Comparison of ENCODE assay signal across 35 cellular contexts in the genomic region with DNA sequence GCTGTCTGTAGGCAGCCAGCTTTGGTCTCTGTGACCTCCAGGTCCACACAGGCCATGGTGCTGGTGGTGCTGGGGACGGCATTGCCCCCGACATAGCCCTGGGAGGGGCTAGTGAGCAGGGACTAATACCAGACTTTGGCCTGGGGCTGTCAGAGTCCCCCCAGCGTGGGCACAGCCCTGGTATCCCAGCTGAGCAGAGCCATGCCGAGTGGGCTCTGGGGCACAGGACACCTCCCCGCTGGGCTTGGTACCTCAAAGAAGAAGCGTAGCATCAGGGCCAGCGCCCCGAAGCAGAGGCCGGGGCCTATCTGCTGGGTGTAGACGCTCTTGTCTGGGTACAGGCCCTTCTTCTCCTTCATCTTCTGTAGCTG. TPM values are rescaled to one million over a fixed set of nuclear protein-coding genes. Genes with fewer than 3 reads are reported as not detected.
"Had no signal": no experiment of that assay in that cellular context is flagged by ENCODE, and none has a peak within 500 bp of the region (broad histone marks: within the 10 kb centered on the region; RNA-seq: fewer than 3 reads in every experiment).

No MANE protein-coding gene starts in this region.

- H3K9ac ChIP-seq: neural progenitor cell had no signal

- H3K4me1 ChIP-seq: colonic mucosa, gastrocnemius medialis, neural progenitor cell, prostate gland had no signal

- DNase-seq: colonic mucosa; effector CD8-positive, alpha-beta T cell; endodermal cell; foreskin fibroblast; gastrocnemius medialis; midbrain; naive thymus-derived CD4-positive, alpha-beta T cell; right lobe of liver; small intestine; stimulated activated CD4-positive, alpha-beta T cell treated with anti-CD3 and anti-CD28 coated beads, Interleukin-15, amount 100 ng/mL, for 24 hours; stimulated activated CD4-positive, alpha-beta T cell treated with anti-CD3 and anti-CD28 coated beads, Interleukin-2, amount 100 ng/mL, for 48 hours; stimulated activated naive CD4-positive, alpha-beta T cell treated with Interleukin-2 at 50 U/mL for 16 hours; stomach; testis; tibial artery had no signal

- H2AFZ ChIP-seq: hepatocyte, neural progenitor cell had no signal

- H3K9me3 ChIP-seq: colonic mucosa, gastrocnemius medialis, prostate gland, right lobe of liver, stomach, testis, tibial artery, upper lobe of left lung had no signal

- FAIRE-seq: small intestine, urothelium cell line had no signal

- H3K27me3 ChIP-seq: colonic mucosa, hepatocyte, neural progenitor cell, right lobe of liver, testis had no signal

- H3K4me1 Mint-ChIP-seq: central memory CD8-positive, alpha-beta T cell; endodermal cell; memory B cell had no signal

- H3K79me2 ChIP-seq: hepatocyte had no signal

- H3K36me3 ChIP-seq: colonic mucosa, gastrocnemius medialis, neural progenitor cell, prostate gland, right lobe of liver, stomach, tibial artery, upper lobe of left lung had no signal

- H3K4me3 Mint-ChIP-seq: central memory CD8-positive, alpha-beta T cell; dendritic cell treated with granulocyte-macrophage colony-stimulating factor and Interleukin-4, amounts not matched to agents 40 ng/mL and 50 ng/mL, for 4 days; endodermal cell; memory B cell; naive thymus-derived CD4-positive, alpha-beta T cell; neural progenitor cell had no signal

- H3K4me3 ChIP-seq: colonic mucosa, gastrocnemius medialis, hepatocyte, lung, neural progenitor cell, prostate gland, right lobe of liver, stomach, testis, tibial artery, upper lobe of left lung had no signal

- ATAC-seq: esophagus mucosa; gastrocnemius medialis; naive thymus-derived CD4-positive, alpha-beta T cell; right lobe of liver had no signal

- H3K4me2 ChIP-seq: hepatocyte, neural progenitor cell had no signal

- H3K9me3 Mint-ChIP-seq: central memory CD8-positive, alpha-beta T cell; dendritic cell treated with granulocyte-macrophage colony-stimulating factor and Interleukin-4, amounts not matched to agents 40 ng/mL and 50 ng/mL, for 4 days; endodermal cell; memory B cell; naive thymus-derived CD4-positive, alpha-beta T cell; nephron; neural progenitor cell had no signal

- H3K27ac ChIP-seq: colonic mucosa, epithelial cell of prostate, gastrocnemius medialis, hepatocyte, neural progenitor cell, prostate gland, right lobe of liver, stomach, testis, tibial artery had no signal

- H3K36me3 Mint-ChIP-seq: memory B cell; naive thymus-derived CD4-positive, alpha-beta T cell; neural progenitor cell had no signal

- H3K27ac Mint-ChIP-seq: dendritic cell treated with granulocyte-macrophage colony-stimulating factor and Interleukin-4, amounts not matched to agents 40 ng/mL and 50 ng/mL, for 4 days; endodermal cell; memory B cell; naive thymus-derived CD4-positive, alpha-beta T cell had no signal

RNA-seq across cellular contexts. Expression of a gene that starts 9.5 kb away (rescaled TPM):
- total RNA-seq: chondrocyte; colonic mucosa; endodermal cell; esophagus mucosa; gastrocnemius medialis; glomerular endothelial cell; hepatocyte; kidney epithelial cell; liver; lung; mucosa of gallbladder; naive thymus-derived CD4-positive, alpha-beta T cell; osteocyte; prostate gland; renal cortical epithelial cell; right lobe of liver; stomach; subcutaneous adipose tissue; testis; upper lobe of left lung had no signal
- polyA plus RNA-seq: liver; lung; naive thymus-derived CD4-positive, alpha-beta T cell; small intestine; stomach had no signal

RNA-seq across cellular contexts. Expression of a gene that starts 19.3 kb away (rescaled TPM):
- total RNA-seq: glomerular endothelial cell had no signal
